In genomic region chr1:248510217-248510616, GRCh38 we compare ENCODE assay signal across 17 cellular contexts. TPM values are rescaled to one million over a fixed set of nuclear protein-coding genes. Genes with fewer than 3 reads are reported as not detected.
DNase-seq lines count a peak whose midpoint lies in the region; ATAC-seq, FAIRE-seq and TF ChIP-seq lines count a peak whose summit lies in the region.
"Not testable (repeated sequence)": the region's sequence is repeated elsewhere in the genome, so short reads cannot be mapped to it uniquely, and the experiment has no call there.
"Had no signal": no experiment of that assay in that cellular context is flagged by ENCODE, and none has a peak within 500 bp of the region (broad histone marks: within the 10 kb centered on the region; RNA-seq: fewer than 3 reads in every experiment).

No MANE protein-coding gene starts in this region.

- H3K79me2 ChIP-seq in GM12878 (ENCODE audit: control insufficient read depth, insufficient read depth, low read length): not testable (repeated sequence)

- TF ChIP-seq POLR2A in GM12878 (IDR thresholded peaks at IDR 0.05; ENCODE audit: low read depth, low read length): not testable (repeated sequence)

- not testable (repeated sequence) for H2AFZ ChIP-seq in GM12878 (ENCODE audit: control insufficient read depth, low read depth, low read length)

- TF ChIP-seq RAD21 in GM12878 (IDR thresholded peaks at IDR 0.05; ENCODE audit: insufficient read depth, low read depth, low read length): not testable (repeated sequence)

- H3K9ac ChIP-seq in GM12878 (ENCODE audit: control insufficient read depth, insufficient read depth, low read length): not testable (repeated sequence)

- peak; percentile 84 for FAIRE-seq in D721Med (lab: Jason Lieb, UNC)
- FAIRE-seq in GM19239 (lab: Jason Lieb, UNC): peak; percentile 93
- not testable (repeated sequence) for FAIRE-seq in GM12878 (lab: Jason Lieb, UNC)

- H3K4me1 ChIP-seq in GM12878 (ENCODE audit: control insufficient read depth, insufficient read depth, low read length): not testable (repeated sequence)

- not testable (repeated sequence) for H4K20me1 ChIP-seq in GM12878 (ENCODE audit: control insufficient read depth, insufficient read depth)

- ATAC-seq in GM18511 (IDR thresholded peaks at IDR 0.05; ENCODE audit: unreplicated experiment) (peak; percentile 52), GM21619 (IDR thresholded peaks at IDR 0.05; ENCODE audit: unreplicated experiment) (peak; percentile 64), HG03378 (IDR thresholded peaks at IDR 0.05; ENCODE audit: unreplicated experiment) (peak; percentile 82), GM12878 (peak; percentile 78)
- peak; percentile 24 for ATAC-seq in activated CD8-positive, alpha-beta T cell treated with anti-CD3 and anti-CD28 coated beads for 36 hours
- peak; percentile 60 for ATAC-seq in stimulated activated naive CD8-positive, alpha-beta T cell treated with anti-CD3 and anti-CD28 coated beads, Interleukin-15, amount 100 ng/mL, for 72 hours

- POLR2A ChIA-PET in activated CD8-positive, alpha-beta T cell treated with anti-CD3 and anti-CD28 coated beads for 36 hours (lab: Charles Lee); GM12878 (lab: Charles Lee): not testable (repeated sequence)

- H3K36me3 ChIP-seq in GM12878 (ENCODE audit: control insufficient read depth in 2 of 2, insufficient read depth in 2 of 2, low read length in 1 of 2): not testable (repeated sequence)

- RAD21 ChIA-PET in GM12878 (lab: Charles Lee; ENCODE audit: unreplicated experiment): not testable (repeated sequence)

- SMC1A ChIA-PET in GM12878 (lab: Charles Lee; ENCODE audit: uncharacterized antibody, unreplicated experiment): not testable (repeated sequence)

- intact Hi-C loops in activated CD8-positive, alpha-beta T cell treated with anti-CD3 and anti-CD28 coated beads for 36 hours (cut with micrococcal nuclease); GM12878 (cut with micrococcal nuclease; ENCODE audit: unreplicated experiment): not testable (repeated sequence)

- not testable (repeated sequence) for H3K4me3 Mint-ChIP-seq in activated CD8-positive, alpha-beta T cell treated with anti-CD3 and anti-CD28 coated beads for 36 hours; stimulated activated naive CD8-positive, alpha-beta T cell treated with anti-CD3 and anti-CD28 coated beads, Interleukin-15, amount 100 ng/mL, for 72 hours

- in situ Hi-C loops in GM12878 (cut with MboI): not testable (repeated sequence)

- not testable (repeated sequence) for H3K4me3 ChIP-seq in GM12878

- not testable (repeated sequence) for TF ChIP-seq EP300 in GM12878 (IDR thresholded peaks at IDR 0.05; ENCODE audit: borderline replicate concordance in 1 of 2, control insufficient read depth in 1 of 2, low read depth in 2 of 2, low read length in 2 of 2)

- H3K36me3 Mint-ChIP-seq in activated CD8-positive, alpha-beta T cell treated with anti-CD3 and anti-CD28 coated beads for 36 hours (ENCODE audit: low read depth): not testable (repeated sequence)

- DNase-seq in D721Med (ENCODE audit: insufficient read length, low spot score); GM19239 (ENCODE audit: insufficient read length, low spot score); activated CD8-positive, alpha-beta T cell treated with anti-CD3 and anti-CD28 coated beads for 36 hours; GM12878 (ENCODE audit: low read depth, low spot score); stimulated activated naive CD8-positive, alpha-beta T cell treated with anti-CD3 and anti-CD28 coated beads, Interleukin-15, amount 100 ng/mL, for 72 hours: not testable (repeated sequence)

- not testable (repeated sequence) for H3K9me3 Mint-ChIP-seq in activated CD8-positive, alpha-beta T cell treated with anti-CD3 and anti-CD28 coated beads for 36 hours; stimulated activated naive CD8-positive, alpha-beta T cell treated with anti-CD3 and anti-CD28 coated beads, Interleukin-15, amount 100 ng/mL, for 72 hours

- not testable (repeated sequence) for H3K4me1 Mint-ChIP-seq in activated CD8-positive, alpha-beta T cell treated with anti-CD3 and anti-CD28 coated beads for 36 hours (ENCODE audit: low read depth); stimulated activated naive CD8-positive, alpha-beta T cell treated with anti-CD3 and anti-CD28 coated beads, Interleukin-15, amount 100 ng/mL, for 72 hours

- TF ChIP-seq CTCF in D721Med (IDR thresholded peaks at IDR 0.05; ENCODE audit: insufficient read depth, missing control alignments); activated CD8-positive, alpha-beta T cell treated with anti-CD3 and anti-CD28 coated beads for 36 hours (IDR thresholded peaks at IDR 0.05); GM12878 (IDR thresholded peaks at IDR 0.05 in 2 of 3, conservative IDR thresholded peaks at IDR 0.05 in 1 of 3; ENCODE audit: control insufficient read depth in 2 of 3, extremely low read depth in 1 of 3, insufficient read depth in 1 of 3, low read depth in 3 of 3, low read length in 3 of 3): not testable (repeated sequence)

- not testable (repeated sequence) for H3K27me3 ChIP-seq in GM12878 (replicated peaks in 1 of 2; ENCODE audit: control insufficient read depth in 2 of 2, insufficient read depth in 2 of 2, low read length in 1 of 2)

- H3K27ac Mint-ChIP-seq in activated CD8-positive, alpha-beta T cell treated with anti-CD3 and anti-CD28 coated beads for 36 hours; stimulated activated naive CD8-positive, alpha-beta T cell treated with anti-CD3 and anti-CD28 coated beads, Interleukin-15, amount 100 ng/mL, for 72 hours: not testable (repeated sequence)

- H3K27me3 Mint-ChIP-seq in activated CD8-positive, alpha-beta T cell treated with anti-CD3 and anti-CD28 coated beads for 36 hours; stimulated activated naive CD8-positive, alpha-beta T cell treated with anti-CD3 and anti-CD28 coated beads, Interleukin-15, amount 100 ng/mL, for 72 hours: not testable (repeated sequence)

- CTCF ChIA-PET in activated CD8-positive, alpha-beta T cell treated with anti-CD3 and anti-CD28 coated beads for 36 hours (lab: Charles Lee); GM12878 (lab: Yijun Ruan, JAX): not testable (repeated sequence)

- H3K4me2 ChIP-seq in GM12878 (ENCODE audit: control insufficient read depth, insufficient read depth): not testable (repeated sequence)

- H3K27ac ChIP-seq in GM12878 (ENCODE audit: control insufficient read depth, insufficient read depth): not testable (repeated sequence)

- BruUV-seq in GM12878 (replicated peaks; lab: Mats Ljungman, UMichigan): not testable (repeated sequence)

- not testable (repeated sequence) for H3K9me3 ChIP-seq in GM12878 (replicated peaks; ENCODE audit: control insufficient read depth, insufficient read depth, low read length)

RNA-seq across cellular contexts. Expression of gene OR2G6, which starts 2.3 kb away (rescaled TPM):
- not detected for total RNA-seq in activated CD8-positive, alpha-beta T cell treated with anti-CD3 and anti-CD28 coated beads for 36 hours
- total RNA-seq in GM12878 (2013; cell fraction: nucleolus; rRNA removed): 74.9 and 84.5 TPM in 2 replicates
- total RNA-seq in GM12878 (2014; rRNA removed): 1.4 and 2.2 TPM in 2 replicates
- 1.8 and 2.4 TPM in 2 replicates for total RNA-seq in GM12878 (2014; rRNA removed; fragmentation: Illumina TruSeq; extraction: Trizol)
- total RNA-seq in GM12878 (2021): 0.77 and 1.1 TPM in 2 replicates
- polyA plus RNA-seq in GM12878 (2011; ENCODE audit: low read depth): 0.34 TPM
- polyA plus RNA-seq in GM12878 (2011; rRNA removed): 1.9 and 2.6 TPM in 2 replicates
- 1.3 and 1.5 TPM in 2 replicates for polyA plus RNA-seq in GM12878 (2011; cell fraction: cytosol; rRNA removed)
- 14.2 and 17.4 TPM in 2 replicates for polyA plus RNA-seq in GM12878 (2011; cell fraction: nucleus; rRNA removed)
- polyA plus RNA-seq in GM12878 (2012): 0.17 and 0.43 TPM in 2 replicates
- 0.41 and 0.44 TPM in 2 replicates for polyA plus RNA-seq in GM12878 (2014; fragmentation: Illumina TruSeq; extraction: Trizol)
- polyA plus RNA-seq in GM12878 (2014; fragmentation: Nextera tagmentation; extraction: Ambion mirVana): under 1 TPM; 0.27 to 0.50 TPM
- polyA plus RNA-seq in GM12878 (2014; rRNA removed): 0.27 and 0.69 TPM in 2 replicates
- under 1 TPM; 0.21 to 0.74 TPM for polyA plus RNA-seq in GM12878 (2016; fragmentation: Nextera tagmentation; extraction: Ambion mirVana)
- polyA minus RNA-seq in GM12878 (2011; rRNA and poly(A)+ RNA removed): 43.9 and 77.0 TPM in 2 replicates
- 0.67 and 0.83 TPM in 2 replicates for polyA minus RNA-seq in GM12878 (2011; cell fraction: cytosol; rRNA and poly(A)+ RNA removed)
- polyA minus RNA-seq in GM12878 (2011; cell fraction: nucleus; rRNA and poly(A)+ RNA removed): 25.8 and 71.7 TPM in 2 replicates
- total RNA-seq: A172; Caco-2; CD4-positive, alpha-beta T cell; Daoy; GM23338; IMR-90; K562; M059J had no signal
- polyA plus RNA-seq: BJ, GM23338, IMR-90, K562 had no signal

RNA-seq across cellular contexts. Expression of gene OR2T5, which starts 21.8 kb away (rescaled TPM):
- not detected for total RNA-seq in activated CD8-positive, alpha-beta T cell treated with anti-CD3 and anti-CD28 coated beads for 36 hours
- total RNA-seq in GM12878 (2013; cell fraction: nucleolus; rRNA removed): 57.1 and 57.7 TPM in 2 replicates
- total RNA-seq in GM12878 (2014; rRNA removed) (0.33 and 1.5 TPM in 2 replicates), GM12878 (2014; rRNA removed; fragmentation: Illumina TruSeq; extraction: Trizol) (1.2 and 1.4 TPM in 2 replicates), GM12878 (2021) (0.59 and 0.88 TPM in 2 replicates)
- polyA plus RNA-seq in GM12878 (2011; ENCODE audit: low read depth): not detected
- polyA plus RNA-seq in GM12878 (2011; rRNA removed) (0.81 and 1.4 TPM in 2 replicates), GM12878 (2014; fragmentation: Illumina TruSeq; extraction: Trizol) (0.07 and 0.63 TPM in 2 replicates), GM12878 (2014; fragmentation: Nextera tagmentation; extraction: Ambion mirVana) (under 1 TPM; 0.08 to 0.31 TPM), GM12878 (2014; rRNA removed) (0.88 TPM in 1 of 2 replicates, not detected in the other), GM12878 (2016; fragmentation: Nextera tagmentation; extraction: Ambion mirVana) (under 1 TPM in 1 of 2 experiments, not detected in 1; 0.16 TPM)
- 0.36 and 0.45 TPM in 2 replicates for polyA plus RNA-seq in GM12878 (2011; cell fraction: cytosol; rRNA removed)
- 3.8 and 3.9 TPM in 2 replicates for polyA plus RNA-seq in GM12878 (2011; cell fraction: nucleus; rRNA removed)
- polyA plus RNA-seq in GM12878 (2012): 0.12 and 0.17 TPM in 2 replicates
- polyA minus RNA-seq in GM12878 (2011; rRNA and poly(A)+ RNA removed): 19.0 and 26.9 TPM in 2 replicates
- polyA minus RNA-seq in GM12878 (2011; cell fraction: cytosol; rRNA and poly(A)+ RNA removed): 1.0 TPM in 1 of 2 replicates, not detected in the other
- 94.4 and 137 TPM in 2 replicates for polyA minus RNA-seq in GM12878 (2011; cell fraction: nucleus; rRNA and poly(A)+ RNA removed)
- total RNA-seq: A172; Caco-2; CD4-positive, alpha-beta T cell; Daoy; GM23338; IMR-90; K562; M059J had no signal
- polyA plus RNA-seq: BJ, GM23338, IMR-90, K562 had no signal

RNA-seq across cellular contexts. Expression of gene OR2T3, which starts 37.1 kb away (rescaled TPM):
- total RNA-seq in activated CD8-positive, alpha-beta T cell treated with anti-CD3 and anti-CD28 coated beads for 36 hours: not detected
- 260 and 290 TPM in 2 replicates for total RNA-seq in GM12878 (2013; cell fraction: nucleolus; rRNA removed)
- total RNA-seq in GM12878 (2014; rRNA removed) (6.1 and 7.5 TPM in 2 replicates), GM12878 (2014; rRNA removed; fragmentation: Illumina TruSeq; extraction: Trizol) (8.5 and 10.1 TPM in 2 replicates), GM12878 (2021) (9.2 and 11.2 TPM in 2 replicates)
- 6.3 TPM for polyA plus RNA-seq in GM12878 (2011; ENCODE audit: low read depth)
- polyA plus RNA-seq in GM12878 (2011; rRNA removed) (11.0 and 23.3 TPM in 2 replicates), GM12878 (2014; fragmentation: Illumina TruSeq; extraction: Trizol) (6.4 and 8.3 TPM in 2 replicates), GM12878 (2014; fragmentation: Nextera tagmentation; extraction: Ambion mirVana) (1 to 10 TPM; 2.0 to 2.3 TPM), GM12878 (2014; rRNA removed) (5.4 and 9.2 TPM in 2 replicates), GM12878 (2016; fragmentation: Nextera tagmentation; extraction: Ambion mirVana) (1 to 10 TPM; 4.1 to 4.5 TPM)
- 39.1 and 40.5 TPM in 2 replicates for polyA plus RNA-seq in GM12878 (2011; cell fraction: cytosol; rRNA removed)
- polyA plus RNA-seq in GM12878 (2011; cell fraction: nucleus; rRNA removed): 85.5 and 89.6 TPM in 2 replicates
- polyA plus RNA-seq in GM12878 (2012): 1.6 and 5.9 TPM in 2 replicates
- polyA minus RNA-seq in GM12878 (2011; rRNA and poly(A)+ RNA removed): 388 and 567 TPM in 2 replicates
- polyA minus RNA-seq in GM12878 (2011; cell fraction: cytosol; rRNA and poly(A)+ RNA removed): 19.0 and 19.1 TPM in 2 replicates
- 627 and 1,194 TPM in 2 replicates for polyA minus RNA-seq in GM12878 (2011; cell fraction: nucleus; rRNA and poly(A)+ RNA removed)
- total RNA-seq: A172; Caco-2; CD4-positive, alpha-beta T cell; Daoy; GM23338; IMR-90; K562; M059J had no signal
- polyA plus RNA-seq: BJ, GM23338, IMR-90, K562 had no signal

RNA-seq across cellular contexts. Expression of gene OR2T29, which starts 52.4 kb away (rescaled TPM):
- not detected for total RNA-seq in activated CD8-positive, alpha-beta T cell treated with anti-CD3 and anti-CD28 coated beads for 36 hours
- 238 and 279 TPM in 2 replicates for total RNA-seq in GM12878 (2013; cell fraction: nucleolus; rRNA removed)
- 3.5 and 9.4 TPM in 2 replicates for total RNA-seq in GM12878 (2014; rRNA removed)
- total RNA-seq in GM12878 (2014; rRNA removed; fragmentation: Illumina TruSeq; extraction: Trizol): 4.2 and 5.4 TPM in 2 replicates
- total RNA-seq in GM12878 (2021): 3.4 and 4.6 TPM in 2 replicates
- 2.1 TPM for polyA plus RNA-seq in GM12878 (2011; ENCODE audit: low read depth)
- polyA plus RNA-seq in GM12878 (2011; rRNA removed): 5.8 and 10.2 TPM in 2 replicates
- polyA plus RNA-seq in GM12878 (2011; cell fraction: cytosol; rRNA removed): 9.1 and 9.2 TPM in 2 replicates
- polyA plus RNA-seq in GM12878 (2011; cell fraction: nucleus; rRNA removed): 49.2 and 57.4 TPM in 2 replicates
- 0.86 and 1.8 TPM in 2 replicates for polyA plus RNA-seq in GM12878 (2012)
- 0.49 and 1.5 TPM in 2 replicates for polyA plus RNA-seq in GM12878 (2014; fragmentation: Illumina TruSeq; extraction: Trizol)
- 1 to 10 TPM in 1 of 2 experiments, under 1 TPM in 1; 0.49 to 1.3 TPM for polyA plus RNA-seq in GM12878 (2014; fragmentation: Nextera tagmentation; extraction: Ambion mirVana)
- 0.22 and 1.0 TPM in 2 replicates for polyA plus RNA-seq in GM12878 (2014; rRNA removed)
- polyA plus RNA-seq in GM12878 (2016; fragmentation: Nextera tagmentation; extraction: Ambion mirVana): 1 to 10 TPM; 1.2 to 1.3 TPM
- polyA minus RNA-seq in GM12878 (2011; rRNA and poly(A)+ RNA removed): 405 and 569 TPM in 2 replicates
- polyA minus RNA-seq in GM12878 (2011; cell fraction: cytosol; rRNA and poly(A)+ RNA removed): 6.9 and 8.1 TPM in 2 replicates
- polyA minus RNA-seq in GM12878 (2011; cell fraction: nucleus; rRNA and poly(A)+ RNA removed): 356 and 647 TPM in 2 replicates
- total RNA-seq: A172; Caco-2; CD4-positive, alpha-beta T cell; Daoy; GM23338; IMR-90; K562; M059J had no signal
- polyA plus RNA-seq: BJ, GM23338, IMR-90, K562 had no signal

Comparison
In these comparisons a context has a peak if more than half of its experiments do, and no peak if none do; other contexts are left out.
1. ATAC-seq: peak in every context shown above with its lines; median percentile 82 in HG03378; 78 in GM12878; 64 in GM21619; 60 in stimulated activated naive CD8-positive, alpha-beta T cell treated with anti-CD3 and anti-CD28 coated beads, Interleukin-15, amount 100 ng/mL, for 72 hours; 52 in GM18511; 24 in activated CD8-positive, alpha-beta T cell treated with anti-CD3 and anti-CD28 coated beads for 36 hours.
2. RNA of gene OR2T3, which starts 37.1 kb away (total RNA-seq): 6.1 to 290 TPM in GM12878; not detected in activated CD8-positive, alpha-beta T cell treated with anti-CD3 and anti-CD28 coated beads for 36 hours; every median in the first group is over 4 times any median in the second.